33 cellular contexts compared by ENCODE assay signal in the genomic region with DNA sequence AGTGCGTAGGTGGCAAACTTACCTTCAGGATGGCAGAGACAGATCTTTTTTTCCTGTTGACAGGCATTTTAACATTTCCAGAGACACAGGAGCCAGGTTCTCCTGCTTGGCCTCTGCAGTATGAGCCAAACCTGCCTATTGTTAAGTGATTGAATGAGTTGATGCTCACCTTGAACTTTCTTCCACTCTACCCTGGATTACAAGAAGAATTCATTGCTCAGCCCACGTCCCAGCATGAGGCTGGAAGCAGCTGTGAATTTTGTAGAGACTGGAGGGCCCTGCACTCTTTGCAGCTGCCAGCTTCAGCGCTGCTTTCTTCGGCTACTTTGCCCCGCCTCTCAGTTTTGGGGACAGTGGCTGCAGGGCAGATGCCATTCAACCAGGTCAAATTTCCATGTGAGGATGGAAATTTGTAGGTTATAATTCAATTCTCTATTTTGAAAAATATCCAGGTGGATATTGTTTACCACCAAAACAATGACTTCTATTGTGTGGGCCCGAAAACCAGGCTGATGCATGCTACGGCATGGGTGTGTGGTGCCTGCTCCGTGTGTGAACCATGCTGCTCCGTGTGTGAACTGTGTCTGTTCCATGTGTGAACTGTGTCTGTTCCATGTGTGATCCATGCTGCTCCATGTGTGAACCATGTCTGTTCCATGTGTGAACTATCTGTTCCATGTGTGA.
DNase-seq lines count a peak whose midpoint lies in the region; ATAC-seq and TF ChIP-seq lines count a peak whose summit lies in the region.
"Had no signal": no experiment of that assay in that cellular context is flagged by ENCODE, and none has a peak within 500 bp of the region (broad histone marks: within the 10 kb centered on the region; RNA-seq: fewer than 3 reads in every experiment).

No MANE protein-coding gene starts in this region.

- no peak overlapping the region for H2AFZ ChIP-seq in osteoblast (ENCODE audit: low read length)

- no peaks in the 10 kb centered on the region for H3K27me3 ChIP-seq in endodermal cell (ENCODE audit: control insufficient read depth, insufficient read depth, low read length, poor library complexity, severe bottlenecking)
- H3K27me3 ChIP-seq in osteoblast (ENCODE audit: insufficient read depth, low read length), result peaks cover 21% of the 10 kb centered on the region
- no peaks in the 10 kb centered on the region for H3K27me3 ChIP-seq in WERI-Rb-1 (ENCODE audit: insufficient read depth, low read depth, severe bottlenecking)
- H3K27me3 ChIP-seq: adrenal gland, brain microvascular endothelial cell, MG63, thyroid gland, vagina had no signal

- no peak overlapping the region for H3K4me3 ChIP-seq in endodermal cell (ENCODE audit: low read length)
- H3K4me3 ChIP-seq in osteoblast (ENCODE audit: insufficient read depth, low read length), result no peak overlapping the region
- H3K4me3 ChIP-seq in WERI-Rb-1 (ENCODE audit: low read depth, low read length), result no peak overlapping the region
- H3K4me3 ChIP-seq: adrenal gland, GM12878, MG63, thyroid gland, vagina had no signal

- no peak for TF ChIP-seq CTCF in endodermal cell (conservative IDR thresholded peaks at IDR 0.05)
- TF ChIP-seq CTCF in osteoblast (IDR thresholded peaks at IDR 0.05; ENCODE audit: extremely low read depth, low read depth, low read length), result no peak
- no peak for TF ChIP-seq CTCF in WERI-Rb-1 (IDR thresholded peaks at IDR 0.05; ENCODE audit: low read depth, low read length)

- H3K27ac Mint-ChIP-seq in activated naive CD4-positive, alpha-beta T cell treated with anti-CD3 and anti-CD28 coated beads, Interleukin-2, amount 10 ng/mL, durations not matched to agents 7 days and 5 days, result no peak overlapping the region
- H3K27ac Mint-ChIP-seq in endodermal cell, result no peak overlapping the region
- no peak overlapping the region for H3K27ac Mint-ChIP-seq in activated naive CD8-positive, alpha-beta T cell treated with anti-CD3 and anti-CD28 coated beads, Interleukin-2, amount 50 U/mL, for 24 hours
- H3K27ac Mint-ChIP-seq: CD4-positive, CD25-positive, alpha-beta regulatory T cell; stimulated activated naive CD8-positive, alpha-beta T cell treated with anti-CD3 and anti-CD28 coated beads, Interleukin-15, amount 100 ng/mL, for 72 hours; T-helper 1 cell treated with Interleukin-12 subunit alpha and Interleukin-12 subunit beta and Interleukin-4 antibody, amounts not matched to agents 30 μg/mL and 1 μg/mL, for 36 hours had no signal

- H3K9me3 ChIP-seq in endodermal cell (ENCODE audit: control insufficient read depth, low read length) (no peaks in the 10 kb centered on the region), osteoblast (ENCODE audit: low read depth, low read length) (no peaks in the 10 kb centered on the region), WERI-Rb-1 (ENCODE audit: severe bottlenecking) (peaks cover 7% of the 10 kb centered on the region)
- H3K9me3 ChIP-seq: adrenal gland, MG63, SK-N-SH, thyroid gland, vagina had no signal

- 77 to 85% methylated on average over 7 to 9 of the region's 9 CpGs for WGBS in endodermal cell (ENCODE audit: insufficient coverage in 1 of 2, insufficient read length in 1 of 2), 2 experiments

- H3K79me2 ChIP-seq in osteoblast (ENCODE audit: insufficient read depth, low read length), result no peaks in the 10 kb centered on the region

- H3K36me3 ChIP-seq in endodermal cell (ENCODE audit: control insufficient read depth, insufficient read depth, low read length) (no peaks in the 10 kb centered on the region), osteoblast (ENCODE audit: insufficient read depth, low read length) (no peaks in the 10 kb centered on the region), WERI-Rb-1 (no peaks in the 10 kb centered on the region)
- H3K36me3 ChIP-seq: adrenal gland, brain microvascular endothelial cell, thyroid gland, vagina had no signal

- H3K4me1 Mint-ChIP-seq in activated naive CD4-positive, alpha-beta T cell treated with anti-CD3 and anti-CD28 coated beads, Interleukin-2, amount 10 ng/mL, durations not matched to agents 7 days and 5 days, result no peaks in the 10 kb centered on the region
- H3K4me1 Mint-ChIP-seq in endodermal cell, result peaks cover 18% of the 10 kb centered on the region
- H3K4me1 Mint-ChIP-seq in activated naive CD8-positive, alpha-beta T cell treated with anti-CD3 and anti-CD28 coated beads, Interleukin-2, amount 50 U/mL, for 24 hours, result peaks cover 3% of the 10 kb centered on the region

- no peaks in the 10 kb centered on the region for H3K27me3 Mint-ChIP-seq in activated naive CD4-positive, alpha-beta T cell treated with anti-CD3 and anti-CD28 coated beads, Interleukin-2, amount 10 ng/mL, durations not matched to agents 7 days and 5 days
- H3K27me3 Mint-ChIP-seq in endodermal cell (ENCODE audit: insufficient read depth), result peaks cover 10% of the 10 kb centered on the region
- H3K27me3 Mint-ChIP-seq in activated naive CD8-positive, alpha-beta T cell treated with anti-CD3 and anti-CD28 coated beads, Interleukin-2, amount 50 U/mL, for 24 hours, result no peaks in the 10 kb centered on the region
- H3K27me3 Mint-ChIP-seq: naive thymus-derived CD8-positive, alpha-beta T cell; stimulated activated naive CD8-positive, alpha-beta T cell treated with anti-CD3 and anti-CD28 coated beads, Interleukin-15, amount 100 ng/mL, for 72 hours had no signal

- no peak overlapping the region for H3K27ac ChIP-seq in endodermal cell (ENCODE audit: low read depth, low read length)
- no peak overlapping the region for H3K27ac ChIP-seq in osteoblast (ENCODE audit: low read depth, low read length)
- no peak overlapping the region for H3K27ac ChIP-seq in WERI-Rb-1
- H3K27ac ChIP-seq: adrenal gland, brain microvascular endothelial cell, thyroid gland, vagina had no signal

- H3K9ac ChIP-seq in endodermal cell (ENCODE audit: extremely low read depth, low read length, poor library complexity, severe bottlenecking), result no peak overlapping the region
- H3K9ac ChIP-seq: SK-N-SH had no signal

- H3K36me3 Mint-ChIP-seq in activated naive CD4-positive, alpha-beta T cell treated with anti-CD3 and anti-CD28 coated beads, Interleukin-2, amount 10 ng/mL, durations not matched to agents 7 days and 5 days, result peaks cover under 1% of the 10 kb centered on the region
- no peaks in the 10 kb centered on the region for H3K36me3 Mint-ChIP-seq in endodermal cell (ENCODE audit: low read depth)
- H3K36me3 Mint-ChIP-seq in activated naive CD8-positive, alpha-beta T cell treated with anti-CD3 and anti-CD28 coated beads, Interleukin-2, amount 50 U/mL, for 24 hours (ENCODE audit: low read depth), result peaks cover 3% of the 10 kb centered on the region
- H3K36me3 Mint-ChIP-seq: CD4-positive, CD25-positive, alpha-beta regulatory T cell; naive thymus-derived CD8-positive, alpha-beta T cell had no signal

- CTCF ChIA-PET in activated naive CD4-positive, alpha-beta T cell treated with anti-CD3 and anti-CD28 coated beads, Interleukin-2, amount 10 ng/mL, durations not matched to agents 7 days and 5 days (lab: Charles Lee), result interaction anchor here (0.6 kb wide), 1 partner anchor 185 kb away, joined by 3 read pairs; no protein-coding TSS in a partner anchor

- H3K4me2 ChIP-seq in osteoblast (ENCODE audit: insufficient read depth, low read length), result no peak overlapping the region
- H3K4me2 ChIP-seq: SK-N-SH had no signal

- H3K4me1 ChIP-seq in endodermal cell (ENCODE audit: control insufficient read depth, insufficient read depth, low read length) (peaks cover 9% of the 10 kb centered on the region), osteoblast (ENCODE audit: insufficient read depth, low read length) (peaks cover 3% of the 10 kb centered on the region)
- H3K4me1 ChIP-seq: adrenal gland had no signal

- H3K4me3 Mint-ChIP-seq in activated naive CD4-positive, alpha-beta T cell treated with anti-CD3 and anti-CD28 coated beads, Interleukin-2, amount 10 ng/mL, durations not matched to agents 7 days and 5 days, result no peak overlapping the region
- no peak overlapping the region for H3K4me3 Mint-ChIP-seq in endodermal cell
- no peak overlapping the region for H3K4me3 Mint-ChIP-seq in activated naive CD8-positive, alpha-beta T cell treated with anti-CD3 and anti-CD28 coated beads, Interleukin-2, amount 50 U/mL, for 24 hours
- H3K4me3 Mint-ChIP-seq: CD4-positive, CD25-positive, alpha-beta regulatory T cell; naive thymus-derived CD8-positive, alpha-beta T cell; stimulated activated naive CD8-positive, alpha-beta T cell treated with anti-CD3 and anti-CD28 coated beads, Interleukin-15, amount 100 ng/mL, for 72 hours; T-helper 1 cell treated with Interleukin-12 subunit alpha and Interleukin-12 subunit beta and Interleukin-4 antibody, amounts not matched to agents 30 μg/mL and 1 μg/mL, for 36 hours had no signal

- no peaks in the 10 kb centered on the region for H4K20me1 ChIP-seq in osteoblast (ENCODE audit: insufficient read depth, low read length)

- peak; percentile 18 for DNase-seq in activated naive CD4-positive, alpha-beta T cell treated with anti-CD3 and anti-CD28 coated beads, Interleukin-2, amount 10 ng/mL, durations not matched to agents 7 days and 5 days
- no peak for DNase-seq in activated naive CD4-positive, alpha-beta T cell treated with anti-CD3 and anti-CD28 coated beads, Interleukin-2, amount 50 U/mL, for 16 hours
- DNase-seq in NCI-H69 (lab: John Stamatoyannopoulos, UW), result peak; percentile 14
- peak; percentile 83 for DNase-seq in endodermal cell
- DNase-seq in osteoblast (ENCODE audit: insufficient read length, low spot score, missing footprints), result peak; percentile 32
- DNase-seq in WERI-Rb-1, result no peak
- no peak for DNase-seq in NCI-H2171 (lab: John Stamatoyannopoulos, UW)
- no peak for DNase-seq in activated naive CD8-positive, alpha-beta T cell treated with anti-CD3 and anti-CD28 coated beads, Interleukin-2, amount 50 U/mL, for 24 hours
- DNase-seq: activated CD4-positive, alpha-beta T cell treated with anti-CD3 and anti-CD28 coated beads for 4 hours; activated gamma-delta T cell treated with Interleukin-2 at 50 U/mL for 16 hours; activated T-cell treated with anti-CD3 and anti-CD28 coated beads, Interleukin-2, amount 50 U/mL, for 1 hour; brain microvascular endothelial cell; CD4-positive, CD25-positive, alpha-beta regulatory T cell; effector memory CD4-positive, alpha-beta T cell; glutamatergic neuron; GOT3; mesenchymal stem cell; MG63; NCI-H1417; NCI-H2029 treated with DMSO at 0.1 percent for 48 hours; NCI-H345; NCI-H748 treated with DMSO at 0.1 percent for 48 hours; SK-N-SH; small intestine; stimulated activated CD4-positive, alpha-beta T cell treated with anti-CD3 and anti-CD28 coated beads, Interleukin-1b, Interleukin-23, amount 100 ng/mL, for 48 hours; stimulated activated CD8-positive, alpha-beta memory T cell treated with anti-CD3 and anti-CD28 coated beads, Interleukin-4, amount 100 ng/mL, for 48 hours; stimulated activated naive CD8-positive, alpha-beta T cell treated with anti-CD3 and anti-CD28 coated beads, Interleukin-15, amount 100 ng/mL, for 72 hours; thyroid gland had no signal

- no peaks in the 10 kb centered on the region for H3K9me3 Mint-ChIP-seq in activated naive CD4-positive, alpha-beta T cell treated with anti-CD3 and anti-CD28 coated beads, Interleukin-2, amount 10 ng/mL, durations not matched to agents 7 days and 5 days
- H3K9me3 Mint-ChIP-seq in endodermal cell, result no peaks in the 10 kb centered on the region
- no peaks in the 10 kb centered on the region for H3K9me3 Mint-ChIP-seq in activated naive CD8-positive, alpha-beta T cell treated with anti-CD3 and anti-CD28 coated beads, Interleukin-2, amount 50 U/mL, for 24 hours
- H3K9me3 Mint-ChIP-seq: CD4-positive, CD25-positive, alpha-beta regulatory T cell; naive thymus-derived CD8-positive, alpha-beta T cell; stimulated activated naive CD8-positive, alpha-beta T cell treated with anti-CD3 and anti-CD28 coated beads, Interleukin-15, amount 100 ng/mL, for 72 hours; T-helper 1 cell treated with Interleukin-12 subunit alpha and Interleukin-12 subunit beta and Interleukin-4 antibody, amounts not matched to agents 30 μg/mL and 1 μg/mL, for 36 hours had no signal

- ATAC-seq in activated naive CD8-positive, alpha-beta T cell treated with anti-CD3 and anti-CD28 coated beads, Interleukin-2, amount 50 U/mL, for 24 hours, result no peak
- ATAC-seq: GM12878; naive thymus-derived CD8-positive, alpha-beta T cell; stimulated activated naive CD8-positive, alpha-beta T cell treated with anti-CD3 and anti-CD28 coated beads, Interleukin-15, amount 100 ng/mL, for 72 hours had no signal

Comparison
In these comparisons a context has a peak if more than half of its experiments do, and no peak if none do; other contexts are left out.
1. DNase-seq: peak in activated naive CD4-positive, alpha-beta T cell treated with anti-CD3 and anti-CD28 coated beads, Interleukin-2, amount 10 ng/mL, durations not matched to agents 7 days and 5 days (single experiment), NCI-H69 (single experiment), endodermal cell (single experiment) and osteoblast (single experiment); none in activated naive CD4-positive, alpha-beta T cell treated with anti-CD3 and anti-CD28 coated beads, Interleukin-2, amount 50 U/mL, for 16 hours (single experiment), WERI-Rb-1 (single experiment), NCI-H2171 (single experiment) and activated naive CD8-positive, alpha-beta T cell treated with anti-CD3 and anti-CD28 coated beads, Interleukin-2, amount 50 U/mL, for 24 hours (single experiment).